In the genomic region with DNA sequence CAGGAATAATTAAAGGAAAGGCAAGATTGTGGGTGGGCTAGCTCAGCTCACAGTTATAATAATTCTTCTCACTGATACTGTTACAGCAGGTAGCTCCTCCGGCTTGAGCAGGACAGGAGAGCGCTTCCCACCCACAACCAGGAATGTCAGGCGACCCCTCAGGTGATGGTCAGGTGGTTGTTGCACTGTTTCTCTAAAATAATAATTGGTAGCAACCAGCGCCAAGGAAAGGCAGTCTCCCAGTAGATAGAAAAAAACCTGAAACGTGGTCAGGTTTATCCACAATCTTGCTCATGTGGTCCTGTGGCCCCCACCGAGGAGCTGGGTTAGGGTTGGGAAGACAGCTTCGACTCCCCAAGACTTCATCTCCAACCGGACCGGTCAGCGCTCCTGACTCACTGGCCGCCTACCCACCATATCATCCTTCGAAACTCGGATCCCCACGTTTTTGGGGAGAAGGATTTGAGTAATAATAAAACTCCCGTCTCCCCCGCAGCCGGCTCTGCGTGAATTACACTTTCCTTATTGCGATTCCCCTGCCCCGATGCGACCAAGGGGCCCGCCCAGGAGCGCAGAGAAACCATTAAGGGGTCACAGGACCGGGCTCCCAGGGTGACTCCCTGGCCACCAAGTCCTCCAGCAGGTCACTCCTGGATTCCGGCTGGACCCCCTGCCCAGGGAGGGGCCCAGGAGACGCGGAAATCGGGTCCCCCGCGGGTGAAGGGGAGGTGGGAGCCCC, we compare ENCODE assay signal across 9 cellular contexts. TPM values are rescaled to one million over a fixed set of nuclear protein-coding genes. Genes with fewer than 3 reads are reported as not detected.
DNase-seq lines count a peak whose midpoint lies in the region; ATAC-seq, FAIRE-seq and TF ChIP-seq lines count a peak whose summit lies in the region.
"Not testable (repeated sequence)": the region's sequence is repeated elsewhere in the genome, so short reads cannot be mapped to it uniquely, and the experiment has no call there.
"Had no signal": no experiment of that assay in that cellular context is flagged by ENCODE, and none has a peak within 500 bp of the region (broad histone marks: within the 10 kb centered on the region; RNA-seq: fewer than 3 reads in every experiment).

No MANE protein-coding gene starts in this region.

- POLR2A ChIA-PET in AG04450 (lab: Yijun Ruan, JAX), result not testable (repeated sequence)
- POLR2A ChIA-PET in naive thymus-derived CD8-positive, alpha-beta T cell (lab: Charles Lee), result interaction anchor here (1.2 to 5.1 kb wide), 17 partner anchors 8 to 246 kb away, joined by 3 to 70 read pairs (median 6); a partner anchor contains a TSS

- not testable (repeated sequence) for H3K9me2 ChIP-seq in Loucy (replicated peaks; ENCODE audit: low read depth, low read length)

- peaks cover 51% of the 10 kb centered on the region for H3K36me3 Mint-ChIP-seq in activated T-cell treated with anti-CD3 and anti-CD28 coated beads, Interleukin-2, amount 50 U/mL, for 24 hours (ENCODE audit: low read depth)
- H3K36me3 Mint-ChIP-seq in naive thymus-derived CD8-positive, alpha-beta T cell, result peaks cover 19 to 26% (median 19%) of the 10 kb centered on the region in 3 donors
- H3K36me3 Mint-ChIP-seq in stimulated activated naive CD8-positive, alpha-beta T cell treated with anti-CD3 and anti-CD28 coated beads, Interleukin-15, Interleukin-2, amounts not matched to agents 100 ng/mL and 50 ng/mL, for 24 hours (ENCODE audit: low read depth), result peaks cover 24% of the 10 kb centered on the region

- peak overlapping the region; percentile 95 for H3K27ac Mint-ChIP-seq in activated T-cell treated with anti-CD3 and anti-CD28 coated beads, Interleukin-2, amount 50 U/mL, for 24 hours
- H3K27ac Mint-ChIP-seq in naive thymus-derived CD8-positive, alpha-beta T cell, result peak overlapping the region; percentile 92 to 98 (median 96)
- peak overlapping the region; percentile 87 for H3K27ac Mint-ChIP-seq in stimulated activated naive CD8-positive, alpha-beta T cell treated with anti-CD3 and anti-CD28 coated beads, Interleukin-15, Interleukin-2, amounts not matched to agents 100 ng/mL and 50 ng/mL, for 24 hours

- WGBS in right cardiac atrium, result 26% methylated on average over 16 of the region's 30 CpGs

- H3K4me2 ChIP-seq in Loucy (ENCODE audit: low read depth, low read length, poor library complexity, severe bottlenecking), result peak overlapping the region; percentile 93

- ATAC-seq in right cardiac atrium; naive thymus-derived CD8-positive, alpha-beta T cell: not testable (repeated sequence)

- peak overlapping the region; percentile 45 for H3K4me3 ChIP-seq in AG04450 (ENCODE audit: low read depth, low read length)
- peak overlapping the region; percentile 100 for H3K4me3 ChIP-seq in Loucy (ENCODE audit: low read length, poor library complexity, severe bottlenecking)
- H3K4me3 ChIP-seq in colonic mucosa, result not testable (repeated sequence)
- peak overlapping the region; percentile 17 for H3K4me3 ChIP-seq in right cardiac atrium (ENCODE audit: low read length)

- CTCF ChIA-PET in AG04450 (lab: Charles Lee), result interaction anchor here (1.0 to 1.4 kb wide), 4 partner anchors 12 to 201 kb away, joined by 3 to 6 read pairs (median 4); no protein-coding TSS in a partner anchor

- H3K4me1 Mint-ChIP-seq in activated T-cell treated with anti-CD3 and anti-CD28 coated beads, Interleukin-2, amount 50 U/mL, for 24 hours (ENCODE audit: low read depth), result peaks cover 44% of the 10 kb centered on the region
- peaks cover 30 to 48% (median 38%) of the 10 kb centered on the region in 4 donors for H3K4me1 Mint-ChIP-seq in naive thymus-derived CD8-positive, alpha-beta T cell
- H3K4me1 Mint-ChIP-seq in stimulated activated naive CD8-positive, alpha-beta T cell treated with anti-CD3 and anti-CD28 coated beads, Interleukin-15, Interleukin-2, amounts not matched to agents 100 ng/mL and 50 ng/mL, for 24 hours (ENCODE audit: low read depth), result peaks cover 49% of the 10 kb centered on the region

- H3K27me3 ChIP-seq in AG04450 (ENCODE audit: control insufficient read depth, insufficient read depth, low read length); colonic mucosa; right cardiac atrium (ENCODE audit: control insufficient read depth, insufficient read depth): not testable (repeated sequence)
- H3K27me3 ChIP-seq in Loucy (ENCODE audit: insufficient read depth, low read length, poor library complexity, severe bottlenecking), result peaks cover 32% of the 10 kb centered on the region

- H3K79me2 ChIP-seq in Loucy (ENCODE audit: insufficient read depth, low read length), result peaks cover 61% of the 10 kb centered on the region

- not testable (repeated sequence) for DNase-seq in AG04450 (ENCODE audit: low read depth, low spot score); GM19239 (ENCODE audit: insufficient read length, low spot score); colonic mucosa; naive thymus-derived CD8-positive, alpha-beta T cell
- peak; percentile 62 for DNase-seq in activated T-cell treated with anti-CD3 and anti-CD28 coated beads, Interleukin-2, amount 50 U/mL, for 24 hours
- DNase-seq in right cardiac atrium, result peak in 2 of 3 donors; percentile 33 to 48

- H3K27me3 Mint-ChIP-seq in activated T-cell treated with anti-CD3 and anti-CD28 coated beads, Interleukin-2, amount 50 U/mL, for 24 hours; naive thymus-derived CD8-positive, alpha-beta T cell; stimulated activated naive CD8-positive, alpha-beta T cell treated with anti-CD3 and anti-CD28 coated beads, Interleukin-15, Interleukin-2, amounts not matched to agents 100 ng/mL and 50 ng/mL, for 24 hours: not testable (repeated sequence)

- not testable (repeated sequence) for TF ChIP-seq CTCF in AG04450 (IDR thresholded peaks at IDR 0.05; ENCODE audit: low read depth, low read length); Loucy (conservative IDR thresholded peaks at IDR 0.05; ENCODE audit: low read length); colonic mucosa (IDR thresholded peaks at IDR 0.05)

- peak; percentile 89 for FAIRE-seq in GM19239 (lab: Jason Lieb, UNC)

- peaks cover 16% of the 10 kb centered on the region; the same call in 1 of the 2 replicates for H3F3A ChIP-seq in Loucy (ENCODE audit: low read depth)

- intact Hi-C loops in colonic mucosa (cut with DNase I); right cardiac atrium (cut with DNase I): not testable (repeated sequence)

- H3K9me3 ChIP-seq in AG04450 (ENCODE audit: control insufficient read depth, insufficient read depth, low read length); Loucy (ENCODE audit: insufficient read depth, low read depth, low read length); colonic mucosa; right cardiac atrium (ENCODE audit: control insufficient read depth, low read length): not testable (repeated sequence)

- peaks cover 39% of the 10 kb centered on the region for H4K20me1 ChIP-seq in Loucy (ENCODE audit: insufficient read depth, low read length, poor library complexity, severe bottlenecking)

- peak overlapping the region; percentile 100 for H3K9ac ChIP-seq in Loucy (ENCODE audit: low read depth, low read length, poor library complexity, severe bottlenecking)
- not testable (repeated sequence) for H3K9ac ChIP-seq in colonic mucosa (ENCODE audit: low read depth in 2 of 2, low read length in 2 of 2)

- peaks cover 30% of the 10 kb centered on the region for H3K36me3 ChIP-seq in Loucy (ENCODE audit: insufficient read depth, low read length)
- not testable (repeated sequence) for H3K36me3 ChIP-seq in colonic mucosa

- not testable (repeated sequence) for H3K27ac ChIP-seq in AG04450 (ENCODE audit: low read depth, low read length)
- H3K27ac ChIP-seq in colonic mucosa (peak overlapping the region; percentile 98), right cardiac atrium (ENCODE audit: low read length) (peak overlapping the region; percentile 67)

- not testable (repeated sequence) for H3K9me3 Mint-ChIP-seq in activated T-cell treated with anti-CD3 and anti-CD28 coated beads, Interleukin-2, amount 50 U/mL, for 24 hours; naive thymus-derived CD8-positive, alpha-beta T cell; stimulated activated naive CD8-positive, alpha-beta T cell treated with anti-CD3 and anti-CD28 coated beads, Interleukin-15, Interleukin-2, amounts not matched to agents 100 ng/mL and 50 ng/mL, for 24 hours

- peak overlapping the region; percentile 95 for H3K4me3 Mint-ChIP-seq in activated T-cell treated with anti-CD3 and anti-CD28 coated beads, Interleukin-2, amount 50 U/mL, for 24 hours
- peak overlapping the region; percentile 87 to 97 (median 93) for H3K4me3 Mint-ChIP-seq in naive thymus-derived CD8-positive, alpha-beta T cell
- H3K4me3 Mint-ChIP-seq in stimulated activated naive CD8-positive, alpha-beta T cell treated with anti-CD3 and anti-CD28 coated beads, Interleukin-15, Interleukin-2, amounts not matched to agents 100 ng/mL and 50 ng/mL, for 24 hours, result peak overlapping the region; percentile 84

- H2AFZ ChIP-seq in Loucy (ENCODE audit: low read length), result not testable (repeated sequence)

- peaks cover 24% of the 10 kb centered on the region for H3K4me1 ChIP-seq in Loucy (ENCODE audit: insufficient read depth, low read length, poor library complexity, severe bottlenecking)
- H3K4me1 ChIP-seq in colonic mucosa; right cardiac atrium (ENCODE audit: control insufficient read depth, insufficient read depth, low read length): not testable (repeated sequence)

RNA-seq across cellular contexts. Expression of a gene that starts 2.8 kb away (rescaled TPM):
- 426 and 760 TPM in 2 replicates for polyA plus RNA-seq in AG04450 (2011; rRNA removed)
- polyA minus RNA-seq in AG04450 (2011; rRNA and poly(A)+ RNA removed), result 529 and 721 TPM in 2 replicates
- total RNA-seq in colonic mucosa, result 100 to 1,000 TPM; 132 to 160 TPM
- 100 to 1,000 TPM; 263 to 569 (median 519) TPM for total RNA-seq in right cardiac atrium
- 749 TPM for polyA plus RNA-seq in right cardiac atrium
- 10 to 100 TPM; 11.3 to 11.9 TPM for total RNA-seq in naive thymus-derived CD8-positive, alpha-beta T cell
- polyA plus RNA-seq in naive thymus-derived CD8-positive, alpha-beta T cell, result 100 to 1,000 TPM in 2 of 3 donors, 10 to 100 TPM in 1; 45.1 to 202 (median 196) TPM

RNA-seq across cellular contexts. Expression of a gene that starts 4.0 kb away (rescaled TPM):
- polyA plus RNA-seq in AG04450 (2011; rRNA removed) (62.1 and 81.6 TPM in 2 replicates), right cardiac atrium (235 TPM)
- 50.6 and 68.9 TPM in 2 replicates for polyA minus RNA-seq in AG04450 (2011; rRNA and poly(A)+ RNA removed)
- total RNA-seq in colonic mucosa (100 to 1,000 TPM in 1 of 2 donors, 10 to 100 TPM in 1; 63.3 to 101 TPM), right cardiac atrium (100 to 1,000 TPM in 3 of 4 donors, 10 to 100 TPM in 1; 85.0 to 169 (median 116) TPM)
- 10 to 100 TPM; 90.0 to 91.0 TPM for total RNA-seq in naive thymus-derived CD8-positive, alpha-beta T cell
- 1,000 to 10,000 TPM; 1,833 to 2,198 (median 2,135) TPM for polyA plus RNA-seq in naive thymus-derived CD8-positive, alpha-beta T cell

RNA-seq across cellular contexts. Expression of a gene that starts 10.2 kb away (rescaled TPM):
- polyA plus RNA-seq in AG04450 (2011; rRNA removed), result 219 and 367 TPM in 2 replicates
- polyA minus RNA-seq in AG04450 (2011; rRNA and poly(A)+ RNA removed), result 189 and 258 TPM in 2 replicates
- total RNA-seq in colonic mucosa, result 100 to 1,000 TPM in 1 of 2 donors, 10 to 100 TPM in 1; 74.1 to 115 TPM
- total RNA-seq in right cardiac atrium, result 100 to 1,000 TPM; 180 to 290 (median 240) TPM
- polyA plus RNA-seq in right cardiac atrium, result 393 TPM
- total RNA-seq in naive thymus-derived CD8-positive, alpha-beta T cell, result 100 to 1,000 TPM; 115 to 122 TPM
- 1,000 to 10,000 TPM; 2,345 to 2,732 (median 2,362) TPM for polyA plus RNA-seq in naive thymus-derived CD8-positive, alpha-beta T cell

RNA-seq across cellular contexts. Expression of a gene that starts 18.5 kb away (rescaled TPM):
- polyA plus RNA-seq in AG04450 (2011; rRNA removed), result not detected in 2 replicates
- not detected in 2 replicates for polyA minus RNA-seq in AG04450 (2011; rRNA and poly(A)+ RNA removed)
- total RNA-seq in colonic mucosa, result not detected
- total RNA-seq in right cardiac atrium, result not detected
- not detected for polyA plus RNA-seq in right cardiac atrium
- total RNA-seq in naive thymus-derived CD8-positive, alpha-beta T cell, result not detected
- not detected for polyA plus RNA-seq in naive thymus-derived CD8-positive, alpha-beta T cell
- total RNA-seq: occipital lobe had no signal

RNA-seq across cellular contexts. Expression of a gene that starts 28.9 kb away (rescaled TPM):
- polyA plus RNA-seq in AG04450 (2011; rRNA removed) (4.0 and 5.2 TPM in 2 replicates), right cardiac atrium (18.7 TPM)
- polyA minus RNA-seq in AG04450 (2011; rRNA and poly(A)+ RNA removed), result 1.9 and 2.6 TPM in 2 replicates
- total RNA-seq in colonic mucosa (10 to 100 TPM; 10.6 to 12.9 TPM), right cardiac atrium (10 to 100 TPM in 3 of 4 donors, 1 to 10 TPM in 1; 9.9 to 15.8 (median 11.9) TPM)
- 100 to 1,000 TPM; 662 to 707 TPM for total RNA-seq in naive thymus-derived CD8-positive, alpha-beta T cell
- polyA plus RNA-seq in naive thymus-derived CD8-positive, alpha-beta T cell, result 10 to 100 TPM in 2 of 3 donors, 1 to 10 TPM in 1; 8.1 to 14.9 (median 11.2) TPM

Comparison
In these comparisons a context has a peak if more than half of its experiments do, and no peak if none do; other contexts are left out.
1. RNA of a gene that starts 2.8 kb away (total RNA-seq): 263 to 569 TPM in right cardiac atrium and 132 to 160 TPM in colonic mucosa; 11.3 to 11.9 TPM in naive thymus-derived CD8-positive, alpha-beta T cell; every median in the first group is over 10 times any median in the second.
2. Peak in every context shown above with its lines, with median percentiles within 50 percentile points of each other: H3K27ac Mint-ChIP-seq and H3K4me3 Mint-ChIP-seq.